In genomic region chr7:112869111-112869774, GRCh38 we compare ENCODE assay signal across 8 cellular contexts.
DNase-seq lines count a peak whose midpoint lies in the region; ATAC-seq, FAIRE-seq and TF ChIP-seq lines count a peak whose summit lies in the region.

No MANE protein-coding gene starts in this region.

- no peaks in the 10 kb centered on the region for H3K27me3 ChIP-seq in GM12878 (replicated peaks in 1 of 2; ENCODE audit: control insufficient read depth in 2 of 2, insufficient read depth in 2 of 2, low read length in 1 of 2)

- no peak for TF ChIP-seq EP300 in GM12878 (IDR thresholded peaks at IDR 0.05; ENCODE audit: borderline replicate concordance in 1 of 2, control insufficient read depth in 1 of 2, low read depth in 2 of 2, low read length in 2 of 2)

- H3K27ac ChIP-seq in GM12878 (ENCODE audit: control insufficient read depth, insufficient read depth) = no peak overlapping the region

- no peak overlapping the region for H3K9ac ChIP-seq in GM12878 (ENCODE audit: control insufficient read depth, insufficient read depth, low read length)

- H3K4me2 ChIP-seq in GM12878 (ENCODE audit: control insufficient read depth, insufficient read depth) = no peak overlapping the region

- CTCF ChIA-PET in GM12878 (lab: Yijun Ruan, JAX) = interaction anchor here (0.6 to 1.6 kb wide), 12 partner anchors 9 to 291 kb away, joined by 3 to 5 read pairs (median 3); no protein-coding TSS in a partner anchor

- no peak overlapping the region for H3K4me3 ChIP-seq in GM12878

- TF ChIP-seq RAD21 in GM12878 (IDR thresholded peaks at IDR 0.05; ENCODE audit: insufficient read depth, low read depth, low read length) = peak; percentile 56

- DNase-seq in DMS 273 (lab: John Stamatoyannopoulos, UW; ENCODE audit: unreplicated experiment) = peak; percentile 78
- no peak for DNase-seq in DMS 273 treated with DMSO at 0.1 percent for 48 hours (lab: John Stamatoyannopoulos, UW)
- peak; percentile 22 for DNase-seq in T follicular helper cell (ENCODE audit: low read depth)
- DNase-seq in GM12878 (ENCODE audit: low read depth, low spot score) = peak; percentile 9
- peak in 1 of 2 donors; percentile 38 for DNase-seq in left colon
- DNase-seq in stimulated activated CD8-positive, alpha-beta memory T cell treated with anti-CD3 and anti-CD28 coated beads, Interleukin-7, amount 100 ng/mL, for 48 hours (ENCODE audit: extremely low read depth in 1 of 2, low read depth in 1 of 2) = peak; percentile 17 to 25
- DNase-seq in dedifferentiated amniotic fluid mesenchymal stem cell (ENCODE audit: extremely low spot score) = no peak

- in situ Hi-C loops in GM12878 (cut with MboI) = no loop called here

- H3K79me2 ChIP-seq in GM12878 (ENCODE audit: control insufficient read depth, insufficient read depth, low read length) = no peaks in the 10 kb centered on the region

- 47% methylated on average over 15 of the region's 15 CpGs for WGBS in GM12878 (ENCODE audit: insufficient coverage, insufficient replicate concordance, low lambda C conversion rate, missing lambda C conversion rate)

- peak; percentile 27 for FAIRE-seq in GM12878 (lab: Jason Lieb, UNC)

- no TSS peak for BruUV-seq in GM12878 (replicated peaks; lab: Mats Ljungman, UMichigan)

- peak; percentile 72 to 79 (median 79) for TF ChIP-seq CTCF in GM12878 (IDR thresholded peaks at IDR 0.05 in 2 of 3, conservative IDR thresholded peaks at IDR 0.05 in 1 of 3; ENCODE audit: control insufficient read depth in 2 of 3, extremely low read depth in 1 of 3, insufficient read depth in 1 of 3, low read depth in 3 of 3, low read length in 3 of 3)

- H3K9me3 ChIP-seq in GM12878 (replicated peaks; ENCODE audit: control insufficient read depth, insufficient read depth, low read length) = peaks cover 3% of the 10 kb centered on the region; the same call in 2 of the 3 replicates

- peak; percentile 49 for ATAC-seq in HG03520 (IDR thresholded peaks at IDR 0.05; ENCODE audit: unreplicated experiment)
- peak; percentile 74 for ATAC-seq in GM12878
- peak; percentile 52 for ATAC-seq in left colon

- POLR2A ChIA-PET in GM12878 (lab: Charles Lee) = interaction anchor here (0.6 kb wide), 1 partner anchor 38 kb away, joined by 3 read pairs; no protein-coding TSS in a partner anchor

- H3K4me1 ChIP-seq in GM12878 (ENCODE audit: control insufficient read depth, insufficient read depth, low read length) = peaks cover 15% of the 10 kb centered on the region

- TF ChIP-seq POLR2A in GM12878 (IDR thresholded peaks at IDR 0.05; ENCODE audit: low read depth, low read length) = no peak

- intact Hi-C loops in GM12878 (cut with micrococcal nuclease; ENCODE audit: unreplicated experiment) = no loop called here
- intact Hi-C loops in left colon (cut with DNase I, micrococcal nuclease) = no loop called here

- H2AFZ ChIP-seq in GM12878 (ENCODE audit: control insufficient read depth, low read depth, low read length) = no peak overlapping the region

- SMC1A ChIA-PET in GM12878 (lab: Charles Lee; ENCODE audit: uncharacterized antibody, unreplicated experiment) = interaction anchor here (0.7 to 2.3 kb wide), 5 partner anchors 11 to 262 kb away, joined by 3 to 6 read pairs (median 3); no protein-coding TSS in a partner anchor

- peaks cover 0 to 3% of the 10 kb centered on the region in 2 experiments; a peak in 2 of 4 replicates for H3K36me3 ChIP-seq in GM12878 (ENCODE audit: control insufficient read depth in 2 of 2, insufficient read depth in 2 of 2, low read length in 1 of 2)

- no peaks in the 10 kb centered on the region for H4K20me1 ChIP-seq in GM12878 (ENCODE audit: control insufficient read depth, insufficient read depth)

- RAD21 ChIA-PET in GM12878 (lab: Charles Lee; ENCODE audit: unreplicated experiment) = no interaction called here

TF ChIP-seq in GM12878, 131 proteins besides CTCF, POLR2A, EP300 and RAD21:
- TF ChIP-seq ZBTB33 (IDR thresholded peaks at IDR 0.05) = 0 out of 2 replicates have a peak, but pooled peaks have one; percentile 64
- TF ChIP-seq KLF5 (IDR thresholded peaks at IDR 0.05; ENCODE audit: partially characterized antibody) = no peak
- no peak for TF ChIP-seq POU2F2 (IDR thresholded peaks at IDR 0.05; ENCODE audit: borderline replicate concordance, low read depth, low read length)
- no peak for TF ChIP-seq ZNF207 (IDR thresholded peaks at IDR 0.05; ENCODE audit: borderline replicate concordance)
- TF ChIP-seq MLLT1 (IDR thresholded peaks at IDR 0.05) = no peak
- no peak for TF ChIP-seq PKNOX1 (IDR thresholded peaks at IDR 0.05)
- TF ChIP-seq YY1 (IDR thresholded peaks at IDR 0.05; ENCODE audit: low read depth, low read length) = 0 out of 2 replicates have a peak, but pooled peaks have one; percentile 32
- peak; percentile 59 for TF ChIP-seq SMC3 (IDR thresholded peaks at IDR 0.05; ENCODE audit: borderline replicate concordance, low read length)
- TF ChIP-seq WRNIP1 (IDR thresholded peaks at IDR 0.05; ENCODE audit: borderline replicate concordance, low read depth, low read length) = no peak
- TF ChIP-seq E4F1 (IDR thresholded peaks at IDR 0.05; ENCODE audit: borderline replicate concordance, partially characterized antibody) = no peak
- no peak for TF ChIP-seq IRF3 (IDR thresholded peaks at IDR 0.05)
- no peak for TF ChIP-seq HDAC2 (IDR thresholded peaks at IDR 0.05)
- no peak for TF ChIP-seq SUPT20H (IDR thresholded peaks at IDR 0.05; ENCODE audit: borderline replicate concordance, control insufficient read depth, low read depth, low read length)
- no peak for TF ChIP-seq CBX5 (IDR thresholded peaks at IDR 0.05; ENCODE audit: low read depth)
- no peak for TF ChIP-seq FOXM1 (IDR thresholded peaks at IDR 0.05; ENCODE audit: low read depth, low read length)
- no peak for TF ChIP-seq NFYA (IDR thresholded peaks at IDR 0.05; ENCODE audit: borderline replicate concordance, low read depth, low read length)

Comparison
In these comparisons a context has a peak if more than half of its experiments do, and no peak if none do; other contexts are left out.
1. DNase-seq: peak in DMS 273 (single experiment), T follicular helper cell (single experiment), GM12878 (single experiment) and stimulated activated CD8-positive, alpha-beta memory T cell treated with anti-CD3 and anti-CD28 coated beads, Interleukin-7, amount 100 ng/mL, for 48 hours (2 of 2); none in DMS 273 treated with DMSO at 0.1 percent for 48 hours (single experiment) and dedifferentiated amniotic fluid mesenchymal stem cell (single experiment).
2. Peak in every context shown above with its lines, with median percentiles within 50 percentile points of each other: ATAC-seq.